Comparison of ENCODE assay signal across 7 cellular contexts in the genomic region with DNA sequence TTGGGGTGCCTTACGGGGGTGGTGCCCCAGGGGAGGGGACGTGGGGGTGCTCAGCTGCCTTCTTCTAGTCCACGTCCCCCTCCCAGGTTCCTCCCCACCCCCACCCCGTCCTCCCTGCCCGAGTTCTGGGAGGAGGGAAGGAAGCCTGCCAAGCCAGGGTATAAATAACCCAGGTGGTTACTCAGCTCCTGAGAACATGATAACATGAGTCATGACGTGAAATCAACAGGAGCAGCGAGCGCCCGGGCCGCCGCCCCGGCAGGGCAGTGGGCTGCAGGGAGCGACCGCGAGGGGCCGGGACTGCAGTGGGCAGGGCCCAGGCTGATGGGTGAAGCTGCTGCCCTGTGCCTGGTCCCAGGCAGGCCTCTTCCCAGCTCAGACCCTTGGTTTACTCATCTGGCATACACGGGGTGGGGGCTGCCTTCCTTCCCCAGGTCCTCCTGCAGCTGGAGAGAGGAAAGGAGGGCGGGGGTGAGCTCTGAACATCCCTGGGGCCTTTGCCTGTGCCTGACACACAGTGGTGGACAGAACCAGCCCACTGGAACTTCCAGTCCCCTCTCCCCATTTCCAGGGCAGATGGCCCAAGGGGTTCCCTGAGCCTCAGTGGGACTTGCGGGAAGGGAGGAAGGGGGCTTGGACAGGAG. TPM values are rescaled to one million over a fixed set of nuclear protein-coding genes. Genes with fewer than 3 reads are reported as not detected.
DNase-seq lines count a peak whose midpoint lies in the region; ATAC-seq and TF ChIP-seq lines count a peak whose summit lies in the region.

No MANE protein-coding gene starts in this region.

- DNase-seq in GM03348 (ENCODE audit: low spot score) (peak; percentile 82), NCI-H1092 (lab: John Stamatoyannopoulos, UW) (peak; percentile 36), left ventricle myocardium inferior (peak; percentile 67), GM19240 (ENCODE audit: insufficient read length, low spot score) (no peak), NCI-H1048 (lab: John Stamatoyannopoulos, UW) (no peak)
- peak; percentile 55 for DNase-seq in activated naive CD8-positive, alpha-beta T cell treated with anti-CD3 and anti-CD28 coated beads, Interleukin-2, amount 10 ng/mL, durations not matched to agents 7 days and 5 days
- DNase-seq in stimulated activated effector memory CD8-positive, alpha-beta T cell treated with anti-CD3 and anti-CD28 coated beads, Interleukin-12 subunit alpha, Interleukin-12 subunit beta, amount 100 ng/mL, for 72 hours (ENCODE audit: low spot score in 2 of 2), result peak in 1 of 2 donors; percentile 32

- no peak for TF ChIP-seq CTCF in left ventricle myocardium inferior (IDR thresholded peaks at IDR 0.05; ENCODE audit: borderline replicate concordance)

- peaks cover 68% of the 10 kb centered on the region for H3K4me1 ChIP-seq in left ventricle myocardium inferior

- H3K27ac Mint-ChIP-seq in activated naive CD8-positive, alpha-beta T cell treated with anti-CD3 and anti-CD28 coated beads, Interleukin-2, amount 10 ng/mL, durations not matched to agents 7 days and 5 days, result no peak overlapping the region
- H3K27ac Mint-ChIP-seq in stimulated activated effector memory CD8-positive, alpha-beta T cell treated with anti-CD3 and anti-CD28 coated beads, Interleukin-12 subunit alpha, Interleukin-12 subunit beta, amount 100 ng/mL, for 72 hours, result peak overlapping the region; percentile 98

- intact Hi-C loops in left ventricle myocardium inferior (cut with micrococcal nuclease), result no loop called here

- no peaks in the 10 kb centered on the region for H3K27me3 ChIP-seq in left ventricle myocardium inferior (ENCODE audit: low read depth)

- peak overlapping the region; percentile 48 for H3K4me3 ChIP-seq in left ventricle myocardium inferior

- no peaks in the 10 kb centered on the region for H3K9me3 ChIP-seq in left ventricle myocardium inferior (replicated peaks)

- peak; percentile 48 for ATAC-seq in activated naive CD8-positive, alpha-beta T cell treated with anti-CD3 and anti-CD28 coated beads, Interleukin-2, amount 10 ng/mL, durations not matched to agents 7 days and 5 days (ENCODE audit: low read depth)
- ATAC-seq in stimulated activated effector memory CD8-positive, alpha-beta T cell treated with anti-CD3 and anti-CD28 coated beads, Interleukin-12 subunit alpha, Interleukin-12 subunit beta, amount 100 ng/mL, for 72 hours, result peak; percentile 74

- H3K27ac ChIP-seq in left ventricle myocardium inferior (replicated peaks), result peak overlapping the region; percentile 92

- peak overlapping the region; percentile 22 for H3K4me3 Mint-ChIP-seq in activated naive CD8-positive, alpha-beta T cell treated with anti-CD3 and anti-CD28 coated beads, Interleukin-2, amount 10 ng/mL, durations not matched to agents 7 days and 5 days
- peak overlapping the region; percentile 76 for H3K4me3 Mint-ChIP-seq in stimulated activated effector memory CD8-positive, alpha-beta T cell treated with anti-CD3 and anti-CD28 coated beads, Interleukin-12 subunit alpha, Interleukin-12 subunit beta, amount 100 ng/mL, for 72 hours

- POLR2A ChIA-PET in activated naive CD8-positive, alpha-beta T cell treated with anti-CD3 and anti-CD28 coated beads, Interleukin-2, amount 10 ng/mL, durations not matched to agents 7 days and 5 days (lab: Charles Lee), result interaction anchor here (1.0 to 2.4 kb wide), 3 partner anchors 14 to 80 kb away, joined by 3 to 10 read pairs (median 3); no protein-coding TSS in a partner anchor

- no peaks in the 10 kb centered on the region for H3K36me3 Mint-ChIP-seq in activated naive CD8-positive, alpha-beta T cell treated with anti-CD3 and anti-CD28 coated beads, Interleukin-2, amount 10 ng/mL, durations not matched to agents 7 days and 5 days
- H3K36me3 Mint-ChIP-seq in stimulated activated effector memory CD8-positive, alpha-beta T cell treated with anti-CD3 and anti-CD28 coated beads, Interleukin-12 subunit alpha, Interleukin-12 subunit beta, amount 100 ng/mL, for 72 hours, result peaks cover 12% of the 10 kb centered on the region

- peaks cover 30% of the 10 kb centered on the region for H3K27me3 Mint-ChIP-seq in activated naive CD8-positive, alpha-beta T cell treated with anti-CD3 and anti-CD28 coated beads, Interleukin-2, amount 10 ng/mL, durations not matched to agents 7 days and 5 days

- H3K9me3 Mint-ChIP-seq in activated naive CD8-positive, alpha-beta T cell treated with anti-CD3 and anti-CD28 coated beads, Interleukin-2, amount 10 ng/mL, durations not matched to agents 7 days and 5 days, result no peaks in the 10 kb centered on the region
- H3K9me3 Mint-ChIP-seq in stimulated activated effector memory CD8-positive, alpha-beta T cell treated with anti-CD3 and anti-CD28 coated beads, Interleukin-12 subunit alpha, Interleukin-12 subunit beta, amount 100 ng/mL, for 72 hours, result no peaks in the 10 kb centered on the region

- H3K4me1 Mint-ChIP-seq in activated naive CD8-positive, alpha-beta T cell treated with anti-CD3 and anti-CD28 coated beads, Interleukin-2, amount 10 ng/mL, durations not matched to agents 7 days and 5 days, result peaks cover 16% of the 10 kb centered on the region
- peaks cover 33% of the 10 kb centered on the region for H3K4me1 Mint-ChIP-seq in stimulated activated effector memory CD8-positive, alpha-beta T cell treated with anti-CD3 and anti-CD28 coated beads, Interleukin-12 subunit alpha, Interleukin-12 subunit beta, amount 100 ng/mL, for 72 hours

- H3K36me3 ChIP-seq in left ventricle myocardium inferior, result no peaks in the 10 kb centered on the region

RNA-seq across cellular contexts. Expression of a gene that starts 8.8 kb away (rescaled TPM):
- total RNA-seq in activated naive CD8-positive, alpha-beta T cell treated with anti-CD3 and anti-CD28 coated beads, Interleukin-2, amount 10 ng/mL, durations not matched to agents 7 days and 5 days, result 1 to 10 TPM; 7.2 to 7.9 TPM
- total RNA-seq in left ventricle myocardium inferior, result 17.2 TPM

Comparison
In these comparisons a context has a peak if more than half of its experiments do, and no peak if none do; other contexts are left out.
1. DNase-seq: peak in GM03348 (single experiment), NCI-H1092 (single experiment), activated naive CD8-positive, alpha-beta T cell treated with anti-CD3 and anti-CD28 coated beads, Interleukin-2, amount 10 ng/mL, durations not matched to agents 7 days and 5 days (single experiment) and left ventricle myocardium inferior (single experiment); none in GM19240 (single experiment) and NCI-H1048 (single experiment).